In genomic region chr4:147480502-147480890, GRCh38 we compare ENCODE assay signal across 10 cellular contexts. TPM values are rescaled to one million over a fixed set of nuclear protein-coding genes. Genes with fewer than 3 reads are reported as not detected.
DNase-seq lines count a peak whose midpoint lies in the region; ATAC-seq and TF ChIP-seq lines count a peak whose summit lies in the region.
"Had no signal": no experiment of that assay in that cellular context is flagged by ENCODE, and none has a peak within 500 bp of the region (broad histone marks: within the 10 kb centered on the region; RNA-seq: fewer than 3 reads in every experiment).

No MANE protein-coding gene starts in this region.

- peaks cover 0 to 25% (median 4%) of the 10 kb centered on the region in 45 donors for H3K27me3 ChIP-seq in dorsolateral prefrontal cortex
- no peaks in the 10 kb centered on the region for H3K27me3 ChIP-seq in kidney epithelial cell (ENCODE audit: control insufficient read depth, insufficient read depth, low read length)
- peaks cover 0 to 49% (median 9%) of the 10 kb centered on the region in 7 donors for H3K27me3 ChIP-seq in spleen (replicated peaks in 1 of 7)

- no peak for TF ChIP-seq POLR2A in spleen (IDR thresholded peaks at IDR 0.05)
- TF ChIP-seq POLR2A in GM18505 (IDR thresholded peaks at IDR 0.05; ENCODE audit: borderline replicate concordance, extremely low read depth, insufficient read depth, insufficient read length): no peak

- H3K4me1 ChIP-seq in HEK293 (ENCODE audit: control insufficient read depth, insufficient read depth, low read length) (no peaks in the 10 kb centered on the region), spleen (peaks cover 0 to 8% (median 0%) of the 10 kb centered on the region in 6 donors)

- H3K4me3 ChIP-seq in HEK293 (ENCODE audit: low read depth, low read length): peak overlapping the region; percentile 42
- H3K4me3 ChIP-seq in dorsolateral prefrontal cortex: peak overlapping the region in 57 of 59 donors; percentile 26 to 72 (median 56)
- H3K4me3 ChIP-seq in kidney epithelial cell (ENCODE audit: low read depth, low read length): peak overlapping the region; percentile 77
- H3K4me3 ChIP-seq in spleen: peak overlapping the region in 6 of 8 donors; percentile 21 to 63 (median 33)
- H3K4me3 ChIP-seq: mucosa of descending colon had no signal

- CTCF ChIA-PET in HEK293 (lab: Yijun Ruan, JAX): interaction anchor here (0.6 kb wide), 1 partner anchor 387 kb away, joined by 3 read pairs; no protein-coding TSS in a partner anchor

- H3K9me3 ChIP-seq in HEK293 (ENCODE audit: control insufficient read depth, insufficient read depth, low read depth, low read length): no peaks in the 10 kb centered on the region
- H3K9me3 ChIP-seq in spleen: no peaks in the 10 kb centered on the region
- H3K9me3 ChIP-seq: mucosa of descending colon had no signal

- TF ChIP-seq CTCF in HEK293 (tag by site-specific recombination; IDR thresholded peaks at IDR 0.05): no peak
- no peak for TF ChIP-seq CTCF in dorsolateral prefrontal cortex (IDR thresholded peaks at IDR 0.05 in 54 of 56, conservative IDR thresholded peaks at IDR 0.05 in 2 of 56; ENCODE audit: low read depth in 1 of 56, partially characterized antibody in 56 of 56)
- no peak for TF ChIP-seq CTCF in kidney epithelial cell (IDR thresholded peaks at IDR 0.05; ENCODE audit: insufficient read depth, low read length, poor library complexity, severe bottlenecking)
- no peak for TF ChIP-seq CTCF in spleen (IDR thresholded peaks at IDR 0.05 in 8 of 11, conservative IDR thresholded peaks at IDR 0.05 in 3 of 11)

- POLR2A ChIA-PET in HEK293 (lab: Yijun Ruan, JAX): no interaction called here

- H3K27ac ChIP-seq in HEK293 (ENCODE audit: extremely low read depth, low read depth, low read length) (no peak overlapping the region), dorsolateral prefrontal cortex (peak overlapping the region in 21 of 59 donors; percentile 7 to 75 (median 45)), spleen (peak overlapping the region in 7 of 8 donors; percentile 56 to 81 (median 70))

- H3K36me3 ChIP-seq in HEK293 (ENCODE audit: control insufficient read depth in 2 of 2, insufficient read depth in 1 of 2, low read length in 2 of 2) (no peaks in the 10 kb centered on the region), kidney epithelial cell (ENCODE audit: control insufficient read depth, insufficient read depth, low read length) (no peaks in the 10 kb centered on the region), spleen (no peaks in the 10 kb centered on the region)

- intact Hi-C loops in dorsolateral prefrontal cortex (cut with DNase I): no loop called here
- intact Hi-C loops in spleen (cut with DNase I; ENCODE audit: low total_unique reads): no loop called here

- ATAC-seq in GM18505 (IDR thresholded peaks at IDR 0.05; ENCODE audit: unreplicated experiment) (no peak), HG03135 (IDR thresholded peaks at IDR 0.05; ENCODE audit: unreplicated experiment) (no peak), HG02885 (IDR thresholded peaks at IDR 0.05; ENCODE audit: poor library complexity, unreplicated experiment) (no peak)

- WGBS in spleen, 5 donors: 70 to 82% (median 73%) methylated on average over 11 of the region's 11 CpGs

- no peak for DNase-seq in dorsolateral prefrontal cortex
- DNase-seq in kidney epithelial cell (ENCODE audit: low read depth): no peak
- DNase-seq in spleen: no peak
- DNase-seq in NCI-H446 (lab: John Stamatoyannopoulos, UW): no peak
- DNase-seq: NCI-H2171 had no signal

TF ChIP-seq in HEK293, 187 proteins besides CTCF, POLR2A, EP300 and RAD21:
- no peak for TF ChIP-seq ZNF513 (tag by site-specific recombination; IDR thresholded peaks at IDR 0.05)
- TF ChIP-seq ZNF658 (tag by site-specific recombination; IDR thresholded peaks at IDR 0.05): no peak
- no peak for TF ChIP-seq ZBTB49 (tag by site-specific recombination; IDR thresholded peaks at IDR 0.05; ENCODE audit: low read depth)
- no peak for TF ChIP-seq ZNF677 (tag by site-specific recombination; IDR thresholded peaks at IDR 0.05)
- TF ChIP-seq YY1 (tag by site-specific recombination; IDR thresholded peaks at IDR 0.05): no peak
- no peak for TF ChIP-seq OVOL3 (tag by site-specific recombination; IDR thresholded peaks at IDR 0.05)
- no peak for TF ChIP-seq ZNF488 (tag by site-specific recombination; IDR thresholded peaks at IDR 0.05)
- no peak for TF ChIP-seq ZNF549 (tag by site-specific recombination; IDR thresholded peaks at IDR 0.05)

RNA-seq across cellular contexts. Expression of gene EDNRA, which starts 0.4 kb away (rescaled TPM):
- total RNA-seq in dorsolateral prefrontal cortex (1 to 10 TPM; 1.4 to 7.4 (median 4.0) TPM), kidney epithelial cell (11.7 and 13.8 TPM in 2 replicates), spleen (10 to 100 TPM in 5 of 7 donors, 1 to 10 TPM in 2; 6.2 to 21.4 (median 14.6) TPM)
- 1 to 10 TPM; 1.0 to 1.9 (median 1.3) TPM for polyA plus RNA-seq in spleen
